Comparison of ENCODE assay signal across 14 cellular contexts in the genomic region with DNA sequence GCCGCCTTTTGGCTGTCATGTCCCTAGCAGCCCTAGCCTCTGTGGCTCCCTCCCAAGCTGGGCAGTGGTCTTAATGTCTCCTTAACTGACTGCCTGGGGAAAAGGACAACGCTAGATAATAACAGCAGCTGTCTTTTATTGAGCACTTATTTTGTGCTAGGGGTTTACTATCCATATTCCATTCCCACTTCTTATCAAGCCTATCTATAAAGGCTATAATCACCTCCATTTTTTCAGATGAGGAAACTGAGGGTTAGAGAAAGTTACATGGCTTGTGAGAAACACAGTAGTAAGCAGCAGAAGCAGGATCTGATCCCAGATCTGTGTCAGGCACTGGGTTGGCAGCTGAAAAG. TPM values are rescaled to one million over a fixed set of nuclear protein-coding genes. Genes with fewer than 3 reads are reported as not detected.
A peak's percentile ranks its signal among the peaks of the same experiment; 100 is the strongest.
DNase-seq lines count a peak whose midpoint lies in the region; ATAC-seq, FAIRE-seq and TF ChIP-seq lines count a peak whose summit lies in the region.
"Had no signal": no experiment of that assay in that cellular context is flagged by ENCODE, and none has a peak within 500 bp of the region (broad histone marks: within the 10 kb centered on the region; RNA-seq: fewer than 3 reads in every experiment).

No MANE protein-coding gene starts in this region.

- 92% methylated on average over 1 of the region's 2 CpGs for WGBS in A549 (ENCODE audit: missing lambda C conversion rate)

- no peak for FAIRE-seq in A549 (lab: Jason Lieb, UNC)
- FAIRE-seq: colon, frontal cortex had no signal

- no peak overlapping the region for H2AFZ ChIP-seq in DND-41 (ENCODE audit: low read depth, low read length)

- H3K4me2 ChIP-seq in A549 (no peak overlapping the region), DND-41 (ENCODE audit: insufficient read depth, low read length) (no peak overlapping the region; the same call in 1 of the 2 replicates)

- H3K79me2 ChIP-seq in DND-41 (ENCODE audit: insufficient read depth, low read length): peaks cover 10% of the 10 kb centered on the region

- H3K36me3 ChIP-seq in DND-41 (ENCODE audit: insufficient read depth, low read length): peaks cover 32% of the 10 kb centered on the region
- H3K36me3 ChIP-seq in muscle layer of duodenum (ENCODE audit: control insufficient read depth in 1 of 2, insufficient read depth in 2 of 2, low read length in 2 of 2): peaks cover 0 to 6% of the 10 kb centered on the region in 2 donors
- no peaks in the 10 kb centered on the region for H3K36me3 ChIP-seq in SJCRH30

- no peak for ATAC-seq in A549
- ATAC-seq in DND-41 (ENCODE audit: insufficient read depth, low read depth): no peak
- ATAC-seq in HG03469 (IDR thresholded peaks at IDR 0.05; ENCODE audit: unreplicated experiment): no peak

- POLR2A ChIA-PET in A549 (lab: Yijun Ruan, JAX): no interaction called here

- H3K27ac ChIP-seq in A549 (no peak overlapping the region), DND-41 (ENCODE audit: low read length) (peak overlapping the region; percentile 93), muscle layer of duodenum (ENCODE audit: low read length) (peak overlapping the region; percentile 14), SJCRH30 (no peak overlapping the region)

- peaks cover 36% of the 10 kb centered on the region for H3K36me3 Mint-ChIP-seq in activated T-helper 2 cell treated with anti-CD3 and anti-CD28 coated beads, Interferon-gamma antibody, Interleukin-2, Interleukin-4, amounts not matched to agents 10 μg/mL and 5 μg/mL and 100 μg/mL, durations not matched to agents 14 hours and 24 hours and 36 hours (ENCODE audit: low read depth)

- CTCF ChIA-PET in A549 (lab: Yijun Ruan, JAX): interaction anchor here (0.7 to 8.2 kb wide), 23 partner anchors 8 to 250 kb away, joined by 3 to 128 read pairs (median 9); a partner anchor contains a TSS

- TF ChIP-seq POLR2A in A549 (IDR thresholded peaks at IDR 0.05; ENCODE audit: low read length): no peak

- TF ChIP-seq CTCF in A549 (IDR thresholded peaks at IDR 0.05) (0 out of 3 replicates have a peak, but pooled peaks have one; percentile 3), DND-41 (IDR thresholded peaks at IDR 0.05; ENCODE audit: borderline replicate concordance, extremely low read depth, low read length, poor library complexity, severe bottlenecking) (no peak)

- DNase-seq in A549 (ENCODE audit: low read depth in 1 of 2, low spot score in 1 of 2) (no peak), DND-41 (no peak), SJCRH30 (no peak), SKM-1 treated with dmso at 0.1 percent for 144 hours (lab: John Stamatoyannopoulos, UW; ENCODE audit: unreplicated experiment) (no peak), kidney tubule cell (ENCODE audit: low spot score) (no peak)
- DNase-seq in activated T-helper 2 cell treated with anti-CD3 and anti-CD28 coated beads, Interferon-gamma antibody, Interleukin-2, Interleukin-4, amounts not matched to agents 10 μg/mL and 5 μg/mL and 100 μg/mL, durations not matched to agents 14 hours and 24 hours and 36 hours (ENCODE audit: low spot score): no peak
- DNase-seq: activated CD4-positive, alpha-beta T cell treated with anti-CD3 and anti-CD28 coated beads for 1 hour; HFFc6; occipital lobe had no signal

- no peak overlapping the region for H3K4me3 Mint-ChIP-seq in activated T-helper 2 cell treated with anti-CD3 and anti-CD28 coated beads, Interferon-gamma antibody, Interleukin-2, Interleukin-4, amounts not matched to agents 10 μg/mL and 5 μg/mL and 100 μg/mL, durations not matched to agents 14 hours and 24 hours and 36 hours (ENCODE audit: low read depth)
- H3K4me3 Mint-ChIP-seq: HFFc6 had no signal

- H3K4me3 ChIP-seq in A549 (no peak overlapping the region), DND-41 (ENCODE audit: low read depth in 1 of 2, low read length in 2 of 2) (no peak overlapping the region), muscle layer of duodenum (ENCODE audit: low read depth in 1 of 2, low read length in 2 of 2) (no peak overlapping the region), SJCRH30 (no peak overlapping the region)

- H4K20me1 ChIP-seq in DND-41 (ENCODE audit: insufficient read depth, low read length): peaks cover 9% of the 10 kb centered on the region; the same call in 1 of the 2 replicates

- TF ChIP-seq EP300 in A549 (IDR thresholded peaks at IDR 0.05): no peak

- H3K9me3 ChIP-seq in A549 (no peaks in the 10 kb centered on the region), DND-41 (ENCODE audit: insufficient read depth, low read length, severe bottlenecking) (no peaks in the 10 kb centered on the region), muscle layer of duodenum (ENCODE audit: control insufficient read depth in 1 of 2, low read length in 2 of 2) (no peaks in the 10 kb centered on the region), SJCRH30 (replicated peaks) (no peaks in the 10 kb centered on the region)

- H3K9me3 Mint-ChIP-seq in activated T-helper 2 cell treated with anti-CD3 and anti-CD28 coated beads, Interferon-gamma antibody, Interleukin-2, Interleukin-4, amounts not matched to agents 10 μg/mL and 5 μg/mL and 100 μg/mL, durations not matched to agents 14 hours and 24 hours and 36 hours: no peaks in the 10 kb centered on the region
- H3K9me3 Mint-ChIP-seq: HFFc6 had no signal

- H3K27ac Mint-ChIP-seq in activated T-helper 2 cell treated with anti-CD3 and anti-CD28 coated beads, Interferon-gamma antibody, Interleukin-2, Interleukin-4, amounts not matched to agents 10 μg/mL and 5 μg/mL and 100 μg/mL, durations not matched to agents 14 hours and 24 hours and 36 hours: peak overlapping the region; percentile 100
- H3K27ac Mint-ChIP-seq: HFFc6 had no signal

- no peak for TF ChIP-seq RAD21 in A549 (conservative IDR thresholded peaks at IDR 0.05 in 1 of 2, IDR thresholded peaks at IDR 0.05 in 1 of 2)

- intact Hi-C loops in activated T-helper 2 cell treated with anti-CD3 and anti-CD28 coated beads, Interferon-gamma antibody, Interleukin-2, Interleukin-4, amounts not matched to agents 10 μg/mL and 5 μg/mL and 100 μg/mL, durations not matched to agents 14 hours and 24 hours and 36 hours (cut with micrococcal nuclease): loop anchor here (10.0 kb wide), 1 partner anchor 259 kb away; no protein-coding TSS in a partner anchor

- H3K27me3 Mint-ChIP-seq in activated T-helper 2 cell treated with anti-CD3 and anti-CD28 coated beads, Interferon-gamma antibody, Interleukin-2, Interleukin-4, amounts not matched to agents 10 μg/mL and 5 μg/mL and 100 μg/mL, durations not matched to agents 14 hours and 24 hours and 36 hours (ENCODE audit: low read depth): no peaks in the 10 kb centered on the region

- H3K9ac ChIP-seq in DND-41 (ENCODE audit: low read depth, low read length): peak overlapping the region; percentile 42

- H3K27me3 ChIP-seq in DND-41 (ENCODE audit: insufficient read depth, low read length, poor library complexity) (no peaks in the 10 kb centered on the region), muscle layer of duodenum (ENCODE audit: low read depth, low read length) (no peaks in the 10 kb centered on the region), SJCRH30 (no peaks in the 10 kb centered on the region)

- H3K4me1 Mint-ChIP-seq in activated T-helper 2 cell treated with anti-CD3 and anti-CD28 coated beads, Interferon-gamma antibody, Interleukin-2, Interleukin-4, amounts not matched to agents 10 μg/mL and 5 μg/mL and 100 μg/mL, durations not matched to agents 14 hours and 24 hours and 36 hours (ENCODE audit: low read depth): peaks cover 89% of the 10 kb centered on the region

- H3K4me1 ChIP-seq in A549 (peaks cover 17% of the 10 kb centered on the region), DND-41 (ENCODE audit: insufficient read depth, low read length) (peaks cover 81% of the 10 kb centered on the region), muscle layer of duodenum (ENCODE audit: control insufficient read depth in 1 of 2, insufficient read depth in 2 of 2, low read length in 2 of 2) (peaks cover 23 to 24% of the 10 kb centered on the region in 2 donors), SJCRH30 (peaks cover 30% of the 10 kb centered on the region)

RNA-seq across cellular contexts. Expression of a gene that starts 6.2 kb away (rescaled TPM):
- polyA plus RNA-seq in A549 (2011; rRNA removed) (36.1 and 38.7 TPM in 2 replicates), A549 (2017; fragmentation: RNase III; extraction: RNeasy Plus Mini Kit Qiagen cat#74134 plus additional on column Dnase treatment) (66.1 to 87.2 TPM (median 78.6 TPM) in 3 replicates)
- polyA plus RNA-seq in A549 (2012; cell fraction: cytosol; rRNA removed): 53.4 and 58.3 TPM in 2 replicates
- polyA plus RNA-seq in A549 (2012; cell fraction: nucleus; rRNA removed): 22.1 and 24.6 TPM in 2 replicates
- polyA minus RNA-seq in A549 (2011; rRNA and poly(A)+ RNA removed): 62.7 and 71.2 TPM in 2 replicates
- total RNA-seq in activated T-helper 2 cell treated with anti-CD3 and anti-CD28 coated beads, Interferon-gamma antibody, Interleukin-2, Interleukin-4, amounts not matched to agents 10 μg/mL and 5 μg/mL and 100 μg/mL, durations not matched to agents 14 hours and 24 hours and 36 hours: 437 TPM in 2 replicates
- total RNA-seq in SJCRH30 (2014; rRNA removed; shearing (Covaris generic)): 41.5 and 43.4 TPM in 2 replicates

RNA-seq across cellular contexts. Expression of a gene that starts 20.4 kb away (rescaled TPM):
- polyA plus RNA-seq in A549 (2011; rRNA removed) (6.8 and 7.6 TPM in 2 replicates), A549 (2017; fragmentation: RNase III; extraction: RNeasy Plus Mini Kit Qiagen cat#74134 plus additional on column Dnase treatment) (10.6 to 12.7 TPM (median 10.8 TPM) in 3 replicates)
- 17.0 and 17.5 TPM in 2 replicates for polyA plus RNA-seq in A549 (2012; cell fraction: cytosol; rRNA removed)
- 104 and 106 TPM in 2 replicates for polyA plus RNA-seq in A549 (2012; cell fraction: nucleus; rRNA removed)
- polyA minus RNA-seq in A549 (2011; rRNA and poly(A)+ RNA removed): 8.8 and 10.3 TPM in 2 replicates
- 13.1 and 14.2 TPM in 2 replicates for total RNA-seq in activated T-helper 2 cell treated with anti-CD3 and anti-CD28 coated beads, Interferon-gamma antibody, Interleukin-2, Interleukin-4, amounts not matched to agents 10 μg/mL and 5 μg/mL and 100 μg/mL, durations not matched to agents 14 hours and 24 hours and 36 hours
- 3.5 and 5.3 TPM in 2 replicates for total RNA-seq in SJCRH30 (2014; rRNA removed; shearing (Covaris generic))

RNA-seq across cellular contexts. Expression of a gene that starts 31.7 kb away (rescaled TPM):
- polyA plus RNA-seq in A549 (2011; rRNA removed) (not detected in 2 replicates), A549 (2017; fragmentation: RNase III; extraction: RNeasy Plus Mini Kit Qiagen cat#74134 plus additional on column Dnase treatment) (not detected in 3 replicates)
- polyA plus RNA-seq in A549 (2012; cell fraction: cytosol; rRNA removed): not detected in 2 replicates
- not detected in 2 replicates for polyA plus RNA-seq in A549 (2012; cell fraction: nucleus; rRNA removed)
- polyA minus RNA-seq in A549 (2011; rRNA and poly(A)+ RNA removed): not detected in 2 replicates
- total RNA-seq in activated T-helper 2 cell treated with anti-CD3 and anti-CD28 coated beads, Interferon-gamma antibody, Interleukin-2, Interleukin-4, amounts not matched to agents 10 μg/mL and 5 μg/mL and 100 μg/mL, durations not matched to agents 14 hours and 24 hours and 36 hours: 237 and 243 TPM in 2 replicates
- total RNA-seq in SJCRH30 (2014; rRNA removed; shearing (Covaris generic)): not detected in 2 replicates
- total RNA-seq: frontal cortex, HFFc6, SK-MEL-5 had no signal

RNA-seq across cellular contexts. Expression of a gene that starts 52.0 kb away (rescaled TPM):
- 21.1 and 25.6 TPM in 2 replicates for polyA plus RNA-seq in A549 (2011; rRNA removed)
- 14.1 and 18.3 TPM in 2 replicates for polyA plus RNA-seq in A549 (2012; cell fraction: cytosol; rRNA removed)
- polyA plus RNA-seq in A549 (2012; cell fraction: nucleus; rRNA removed): 43.4 and 56.7 TPM in 2 replicates
- 13.0 to 13.6 TPM (median 13.5 TPM) in 3 replicates for polyA plus RNA-seq in A549 (2017; fragmentation: RNase III; extraction: RNeasy Plus Mini Kit Qiagen cat#74134 plus additional on column Dnase treatment)
- polyA minus RNA-seq in A549 (2011; rRNA and poly(A)+ RNA removed): 22.7 and 25.2 TPM in 2 replicates
- 39.6 and 39.8 TPM in 2 replicates for total RNA-seq in activated T-helper 2 cell treated with anti-CD3 and anti-CD28 coated beads, Interferon-gamma antibody, Interleukin-2, Interleukin-4, amounts not matched to agents 10 μg/mL and 5 μg/mL and 100 μg/mL, durations not matched to agents 14 hours and 24 hours and 36 hours
- total RNA-seq in SJCRH30 (2014; rRNA removed; shearing (Covaris generic)): 34.8 and 39.1 TPM in 2 replicates

Comparison
In these comparisons a context has a peak if more than half of its experiments do, and no peak if none do; other contexts are left out.
1. H3K27ac ChIP-seq: peak in DND-41 (single experiment) and muscle layer of duodenum (single experiment); none in A549 (0 of 2) and SJCRH30 (single experiment).
2. RNA of a gene that starts 31.7 kb away (total RNA-seq): 237 to 243 TPM in activated T-helper 2 cell treated with anti-CD3 and anti-CD28 coated beads, Interferon-gamma antibody, Interleukin-2, Interleukin-4, amounts not matched to agents 10 μg/mL and 5 μg/mL and 100 μg/mL, durations not matched to agents 14 hours and 24 hours and 36 hours; not detected in SJCRH30; every median in the first group is over 100 times any median in the second.